Comparison of ENCODE assay signal across 25 cellular contexts in genomic region chr12:83153156-83153555, GRCh38.
DNase-seq lines count a peak whose midpoint lies in the region; ATAC-seq and TF ChIP-seq lines count a peak whose summit lies in the region.
"Had no signal": no experiment of that assay in that cellular context is flagged by ENCODE, and none has a peak within 500 bp of the region (broad histone marks: within the 10 kb centered on the region; RNA-seq: fewer than 3 reads in every experiment).

No MANE protein-coding gene starts in this region.

- TF ChIP-seq CTCF in GM12865 (IDR thresholded peaks at IDR 0.05; ENCODE audit: insufficient read depth, low read depth, low read length, missing control alignments) (no peak), MM.1S (IDR thresholded peaks at IDR 0.05; ENCODE audit: low read length) (no peak)

- no peak overlapping the region for H3K9ac ChIP-seq in MM.1S (ENCODE audit: low read length)
- H3K9ac ChIP-seq: BLaER1 had no signal

- no peak overlapping the region for H2AFZ ChIP-seq in MM.1S (ENCODE audit: low read length)
- H2AFZ ChIP-seq: hepatocyte had no signal

- no peak overlapping the region; the same call in 1 of the 2 replicates for H3K27ac ChIP-seq in MM.1S (ENCODE audit: low read length)
- H3K27ac ChIP-seq: BLaER1, hepatocyte, neutrophil, prostate gland, RWPE1, SK-N-MC, WERI-Rb-1 had no signal

- peaks cover 6% of the 10 kb centered on the region; the same call in 1 of the 2 replicates for H3F3A ChIP-seq in MM.1S (ENCODE audit: insufficient read depth, low read length)

- no peaks in the 10 kb centered on the region for H4K20me1 ChIP-seq in MM.1S (ENCODE audit: insufficient read depth, low read length)
- H4K20me1 ChIP-seq: BLaER1 had no signal

- H3K9me3 ChIP-seq in MM.1S (replicated peaks; ENCODE audit: insufficient read depth, low read length): no peaks in the 10 kb centered on the region
- H3K9me3 ChIP-seq: BLaER1, Caco-2, MG63, neutrophil, prostate gland had no signal

- H3K9me2 ChIP-seq in MM.1S (replicated peaks; ENCODE audit: insufficient read depth, low read length): no peaks in the 10 kb centered on the region

- DNase-seq in GM12865 (ENCODE audit: low read depth): peak; percentile 12
- DNase-seq in MM.1S: peak; percentile 57
- no peak for DNase-seq in Ammon's horn (ENCODE audit: low spot score)
- DNase-seq in SKM-1 treated with dmso at 0.1 percent for 144 hours (lab: John Stamatoyannopoulos, UW; ENCODE audit: unreplicated experiment): no peak
- DNase-seq: activated CD4-positive, alpha-beta T cell treated with anti-CD3 and anti-CD28 coated beads, Interleukin-2, amount 50 U/mL, for 4 hours; activated CD8-positive, alpha-beta memory T cell treated with anti-CD3 and anti-CD28 coated beads, Interleukin-2, amount 50 U/mL, for 4 hours; activated effector memory CD4-positive, alpha-beta T cell treated with anti-CD3 and anti-CD28 coated beads, Interleukin-2, amount 50 U/mL, for 16 hours; Caco-2; erythroblast; foreskin fibroblast; H9; MG63; NCI-H1436; NCI-H526; WERI-Rb-1 had no signal

- no peaks in the 10 kb centered on the region for H3K27me3 ChIP-seq in MM.1S (replicated peaks; ENCODE audit: insufficient read depth, low read length)
- H3K27me3 ChIP-seq: BLaER1, hepatocyte, MG63, neutrophil had no signal

- no peaks in the 10 kb centered on the region for H3K36me3 ChIP-seq in MM.1S (replicated peaks; ENCODE audit: insufficient read depth, low read length)
- H3K36me3 ChIP-seq: BLaER1, MG63, neutrophil, prostate gland, WERI-Rb-1 had no signal

- no peaks in the 10 kb centered on the region for H3K79me2 ChIP-seq in MM.1S (ENCODE audit: low read length)
- H3K79me2 ChIP-seq: hepatocyte had no signal

- H3K4me3 ChIP-seq in GM12865 (ENCODE audit: low read depth, low read length) (no peak overlapping the region), MM.1S (ENCODE audit: low read length) (no peak overlapping the region)
- H3K4me3 ChIP-seq: BLaER1, hepatocyte, MG63, prostate gland, SK-N-MC had no signal

- H3K4me2 ChIP-seq in MM.1S (ENCODE audit: low read depth, low read length): peak overlapping the region; percentile 33; the same call in 1 of the 2 replicates
- H3K4me2 ChIP-seq: BLaER1, hepatocyte had no signal

- ATAC-seq in GM18867 (IDR thresholded peaks at IDR 0.05; ENCODE audit: unreplicated experiment) (peak; percentile 92), HG02798 (IDR thresholded peaks at IDR 0.05; ENCODE audit: poor library complexity, unreplicated experiment) (peak; percentile 73), SK-N-SH treated with all-trans-retinoic acid at 6 μM for 48 hours (no peak), HG02571 (IDR thresholded peaks at IDR 0.05; ENCODE audit: unreplicated experiment) (no peak)

- peaks cover 14% of the 10 kb centered on the region for H3K4me1 ChIP-seq in MM.1S (ENCODE audit: low read length)
- H3K4me1 ChIP-seq: BLaER1, Caco-2, prostate gland had no signal

TF ChIP-seq in SK-N-SH treated with all-trans-retinoic acid at 6 μM for 48 hours, 23 proteins besides CTCF, POLR2A, EP300 and RAD21 (continues in another document):
- TF ChIP-seq OSR1 (CRISPR knock-in tag; IDR thresholded peaks at IDR 0.05): no peak
- no peak for TF ChIP-seq ZFP30 (CRISPR knock-in tag; IDR thresholded peaks at IDR 0.05)
- no peak for TF ChIP-seq CSDC2 (CRISPR knock-in tag; IDR thresholded peaks at IDR 0.05)
- no peak for TF ChIP-seq RARB (CRISPR knock-in tag; IDR thresholded peaks at IDR 0.05)
- no peak for TF ChIP-seq ZNF70 (CRISPR knock-in tag; IDR thresholded peaks at IDR 0.05)
- TF ChIP-seq ZFP3 (CRISPR knock-in tag; IDR thresholded peaks at IDR 0.05): no peak
- TF ChIP-seq, protein P1, sequence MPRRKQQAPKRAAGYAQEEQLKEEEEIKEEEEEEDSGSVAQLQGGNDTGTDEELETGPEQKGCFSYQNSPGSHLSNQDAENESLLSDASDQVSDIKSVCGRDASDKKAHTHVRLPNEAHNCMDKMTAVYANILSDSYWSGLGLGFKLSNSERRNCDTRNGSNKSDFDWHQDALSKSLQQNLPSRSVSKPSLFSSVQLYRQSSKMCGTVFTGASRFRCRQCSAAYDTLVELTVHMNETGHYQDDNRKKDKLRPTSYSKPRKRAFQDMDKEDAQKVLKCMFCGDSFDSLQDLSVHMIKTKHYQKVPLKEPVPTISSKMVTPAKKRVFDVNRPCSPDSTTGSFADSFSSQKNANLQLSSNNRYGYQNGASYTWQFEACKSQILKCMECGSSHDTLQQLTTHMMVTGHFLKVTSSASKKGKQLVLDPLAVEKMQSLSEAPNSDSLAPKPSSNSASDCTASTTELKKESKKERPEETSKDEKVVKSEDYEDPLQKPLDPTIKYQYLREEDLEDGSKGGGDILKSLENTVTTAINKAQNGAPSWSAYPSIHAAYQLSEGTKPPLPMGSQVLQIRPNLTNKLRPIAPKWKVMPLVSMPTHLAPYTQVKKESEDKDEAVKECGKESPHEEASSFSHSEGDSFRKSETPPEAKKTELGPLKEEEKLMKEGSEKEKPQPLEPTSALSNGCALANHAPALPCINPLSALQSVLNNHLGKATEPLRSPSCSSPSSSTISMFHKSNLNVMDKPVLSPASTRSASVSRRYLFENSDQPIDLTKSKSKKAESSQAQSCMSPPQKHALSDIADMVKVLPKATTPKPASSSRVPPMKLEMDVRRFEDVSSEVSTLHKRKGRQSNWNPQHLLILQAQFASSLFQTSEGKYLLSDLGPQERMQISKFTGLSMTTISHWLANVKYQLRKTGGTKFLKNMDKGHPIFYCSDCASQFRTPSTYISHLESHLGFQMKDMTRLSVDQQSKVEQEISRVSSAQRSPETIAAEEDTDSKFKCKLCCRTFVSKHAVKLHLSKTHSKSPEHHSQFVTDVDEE (CRISPR knock-in tag; IDR thresholded peaks at IDR 0.05): no peak
- no peak for TF ChIP-seq ARNTL (CRISPR knock-in tag; IDR thresholded peaks at IDR 0.05; ENCODE audit: borderline replicate concordance, low read depth)
- no peak for TF ChIP-seq GLIS3 (CRISPR knock-in tag; IDR thresholded peaks at IDR 0.05)
- TF ChIP-seq ISL1 (CRISPR knock-in tag; IDR thresholded peaks at IDR 0.05): no peak
- TF ChIP-seq, protein P2, sequence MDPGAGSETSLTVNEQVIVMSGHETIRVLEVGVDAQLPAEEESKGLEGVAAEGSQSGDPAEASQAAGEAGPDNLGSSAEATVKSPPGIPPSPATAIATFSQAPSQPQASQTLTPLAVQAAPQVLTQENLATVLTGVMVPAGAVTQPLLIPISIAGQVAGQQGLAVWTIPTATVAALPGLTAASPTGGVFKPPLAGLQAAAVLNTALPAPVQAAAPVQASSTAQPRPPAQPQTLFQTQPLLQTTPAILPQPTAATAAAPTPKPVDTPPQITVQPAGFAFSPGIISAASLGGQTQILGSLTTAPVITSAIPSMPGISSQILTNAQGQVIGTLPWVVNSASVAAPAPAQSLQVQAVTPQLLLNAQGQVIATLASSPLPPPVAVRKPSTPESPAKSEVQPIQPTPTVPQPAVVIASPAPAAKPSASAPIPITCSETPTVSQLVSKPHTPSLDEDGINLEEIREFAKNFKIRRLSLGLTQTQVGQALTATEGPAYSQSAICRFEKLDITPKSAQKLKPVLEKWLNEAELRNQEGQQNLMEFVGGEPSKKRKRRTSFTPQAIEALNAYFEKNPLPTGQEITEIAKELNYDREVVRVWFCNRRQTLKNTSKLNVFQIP (CRISPR knock-in tag; IDR thresholded peaks at IDR 0.05; ENCODE audit: borderline replicate concordance, low read depth): no peak
- no peak for TF ChIP-seq ZC3H10 (CRISPR knock-in tag; IDR thresholded peaks at IDR 0.05)
- TF ChIP-seq ZNF565 (CRISPR knock-in tag; conservative IDR thresholded peaks at IDR 0.05; ENCODE audit: low read depth): no peak
- no peak for TF ChIP-seq ZNF8 (CRISPR knock-in tag; IDR thresholded peaks at IDR 0.05)
- TF ChIP-seq SNAI2 (CRISPR knock-in tag; IDR thresholded peaks at IDR 0.05): no peak
- no peak for TF ChIP-seq TCF4 (CRISPR knock-in tag; IDR thresholded peaks at IDR 0.05; ENCODE audit: borderline replicate concordance)
- TF ChIP-seq TOX (CRISPR knock-in tag; IDR thresholded peaks at IDR 0.05; ENCODE audit: borderline replicate concordance): no peak
- TF ChIP-seq CREB5 (CRISPR knock-in tag; IDR thresholded peaks at IDR 0.05; ENCODE audit: low read depth): no peak
- TF ChIP-seq, protein P3, sequence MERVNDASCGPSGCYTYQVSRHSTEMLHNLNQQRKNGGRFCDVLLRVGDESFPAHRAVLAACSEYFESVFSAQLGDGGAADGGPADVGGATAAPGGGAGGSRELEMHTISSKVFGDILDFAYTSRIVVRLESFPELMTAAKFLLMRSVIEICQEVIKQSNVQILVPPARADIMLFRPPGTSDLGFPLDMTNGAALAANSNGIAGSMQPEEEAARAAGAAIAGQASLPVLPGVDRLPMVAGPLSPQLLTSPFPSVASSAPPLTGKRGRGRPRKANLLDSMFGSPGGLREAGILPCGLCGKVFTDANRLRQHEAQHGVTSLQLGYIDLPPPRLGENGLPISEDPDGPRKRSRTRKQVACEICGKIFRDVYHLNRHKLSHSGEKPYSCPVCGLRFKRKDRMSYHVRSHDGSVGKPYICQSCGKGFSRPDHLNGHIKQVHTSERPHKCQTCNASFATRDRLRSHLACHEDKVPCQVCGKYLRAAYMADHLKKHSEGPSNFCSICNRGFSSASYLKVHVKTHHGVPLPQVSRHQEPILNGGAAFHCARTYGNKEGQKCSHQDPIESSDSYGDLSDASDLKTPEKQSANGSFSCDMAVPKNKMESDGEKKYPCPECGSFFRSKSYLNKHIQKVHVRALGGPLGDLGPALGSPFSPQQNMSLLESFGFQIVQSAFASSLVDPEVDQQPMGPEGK (CRISPR knock-in tag; IDR thresholded peaks at IDR 0.05; ENCODE audit: borderline replicate concordance): no peak

Comparison
In these comparisons a context has a peak if more than half of its experiments do, and no peak if none do; other contexts are left out.
1. DNase-seq: peak in GM12865 (single experiment) and MM.1S (single experiment); none in Ammon's horn (single experiment) and SKM-1 treated with dmso at 0.1 percent for 144 hours (single experiment).
2. ATAC-seq: peak in GM18867 (single experiment) and HG02798 (single experiment); none in SK-N-SH treated with all-trans-retinoic acid at 6 μM for 48 hours (single experiment) and HG02571 (single experiment).